Comparison of ENCODE assay signal across 8 cellular contexts in the genomic region with DNA sequence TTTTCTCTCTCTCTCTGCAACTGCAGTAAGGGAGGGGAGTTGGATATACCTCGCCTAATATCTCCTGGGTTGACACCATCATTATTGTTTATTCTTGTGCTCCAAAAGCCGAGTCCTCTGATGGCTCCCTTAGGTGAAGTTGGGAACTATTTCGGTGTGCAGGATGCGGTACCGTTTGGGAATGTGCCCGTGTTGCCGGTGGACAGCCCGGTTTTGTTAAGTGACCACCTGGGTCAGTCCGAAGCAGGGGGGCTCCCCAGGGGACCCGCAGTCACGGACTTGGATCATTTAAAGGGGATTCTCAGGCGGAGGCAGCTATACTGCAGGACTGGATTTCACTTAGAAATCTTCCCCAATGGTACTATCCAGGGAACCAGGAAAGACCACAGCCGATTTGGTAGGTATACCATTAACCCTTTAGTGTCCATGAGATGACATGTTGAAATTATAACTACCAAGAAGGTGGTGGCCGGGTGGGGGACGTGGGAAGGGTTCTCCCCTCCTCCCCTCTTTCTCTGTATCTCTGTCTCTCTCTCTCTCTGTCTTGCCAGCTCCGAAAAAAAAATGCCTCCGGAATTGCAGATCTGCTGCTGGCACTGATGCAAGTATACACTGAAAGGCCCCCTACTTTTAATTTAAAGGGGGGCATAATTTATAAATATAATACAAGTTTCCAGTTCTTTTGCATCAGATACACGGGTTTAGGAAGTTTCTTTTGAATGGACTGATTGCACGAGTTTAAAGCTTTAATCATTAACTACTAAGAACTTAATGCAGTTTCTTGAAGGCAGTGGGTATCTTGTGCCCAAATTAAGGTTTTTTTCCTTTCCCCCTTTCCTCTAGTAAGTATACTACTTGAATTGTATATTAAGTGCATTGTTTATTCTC. TPM values are rescaled to one million over a fixed set of nuclear protein-coding genes. Genes with fewer than 3 reads are reported as not detected.
DNase-seq lines count a peak whose midpoint lies in the region; TF ChIP-seq lines count a peak whose summit lies in the region.

No MANE protein-coding gene starts in this region.

- H3K27ac ChIP-seq in SU-DHL-6 (ENCODE audit: low read depth, low read length) (no peak overlapping the region), stomach (no peak overlapping the region)

- no peak for TF ChIP-seq EP300 in stomach (IDR thresholded peaks at IDR 0.05)

- no peak for TF ChIP-seq POLR2A in stomach (IDR thresholded peaks at IDR 0.05)

- TF ChIP-seq CTCF in SU-DHL-6 (IDR thresholded peaks at IDR 0.05; ENCODE audit: insufficient read depth, low read length, poor library complexity, severe bottlenecking) (no peak), stomach (IDR thresholded peaks at IDR 0.05) (no peak)

- H2AFZ ChIP-seq in SU-DHL-6 (ENCODE audit: low read depth, low read length, severe bottlenecking) = no peak overlapping the region

- peak overlapping the region; percentile 64 for H3K4me2 ChIP-seq in SU-DHL-6 (ENCODE audit: low read depth, low read length, poor library complexity, severe bottlenecking)

- H3K4me3 ChIP-seq in SU-DHL-6 (ENCODE audit: insufficient read depth, low read length, poor library complexity, severe bottlenecking) = peak overlapping the region; percentile 53
- H3K4me3 ChIP-seq in iPS-18c (ENCODE audit: insufficient read depth, low read depth, low read length) = peak overlapping the region; percentile 76
- peak overlapping the region; percentile 56 to 91 (median 72) for H3K4me3 ChIP-seq in stomach

- no peaks in the 10 kb centered on the region for H3K36me3 ChIP-seq in SU-DHL-6 (ENCODE audit: low read length)
- no peaks in the 10 kb centered on the region for H3K36me3 ChIP-seq in stomach

- DNase-seq in activated T-cell treated with anti-CD3 and anti-CD28 coated beads, Interleukin-2, amount 50 U/mL, for 1 hour = peak; percentile 25
- DNase-seq in activated T-cell treated with anti-CD3 and anti-CD28 coated beads for 4 hours = no peak
- DNase-seq in stomach = no peak
- no peak for DNase-seq in effector CD8-positive, alpha-beta T cell (lab: John Stamatoyannopoulos, UW)
- DNase-seq in posterior vena cava (ENCODE audit: low spot score) = no peak
- DNase-seq in NCI-H2227 treated with DMSO at 0.1 percent for 48 hours (lab: John Stamatoyannopoulos, UW) = no peak

- H3F3A ChIP-seq in SU-DHL-6 (ENCODE audit: insufficient read depth) = peaks cover 7% of the 10 kb centered on the region; the same call in 1 of the 2 replicates

- H3K27me3 ChIP-seq in SU-DHL-6 (ENCODE audit: low read length) (no peaks in the 10 kb centered on the region; the same call in 1 of the 2 replicates), stomach (peaks cover 3 to 96% (median 56%) of the 10 kb centered on the region in 3 donors)

- no peak overlapping the region for H3K9ac ChIP-seq in SU-DHL-6 (ENCODE audit: low read length)

- intact Hi-C loops in stomach (cut with DNase I; ENCODE audit: low total_unique reads) (no loop called here), posterior vena cava (cut with DNase I) (no loop called here)

- WGBS in stomach, 5 donors = 1 to 4% (median 2%) methylated on average over 18 to 19 of the region's 19 CpGs

- H3K9me3 ChIP-seq in SU-DHL-6 (ENCODE audit: insufficient read depth, low read length) (no peaks in the 10 kb centered on the region), iPS-18c (ENCODE audit: control insufficient read depth, insufficient read depth, low read length) (no peaks in the 10 kb centered on the region), stomach (no peaks in the 10 kb centered on the region)

- no peaks in the 10 kb centered on the region for H3K79me2 ChIP-seq in SU-DHL-6 (ENCODE audit: insufficient read depth, low read length)

- no peaks in the 10 kb centered on the region for H3K9me2 ChIP-seq in SU-DHL-6 (replicated peaks; ENCODE audit: insufficient read depth, low read length)

- no peaks in the 10 kb centered on the region for H4K20me1 ChIP-seq in SU-DHL-6 (ENCODE audit: low read depth, low read length)

- H3K4me1 ChIP-seq in stomach = peaks cover 52 to 76% (median 74%) of the 10 kb centered on the region in 4 donors

RNA-seq across cellular contexts. Expression of a gene that starts 1.2 kb away (rescaled TPM):
- total RNA-seq in stomach (1 to 10 TPM in 1 of 5 donors, under 1 TPM in 2, not detected in 2; 0.14 to 2.2 (median 0.29) TPM), posterior vena cava (1 to 10 TPM in 1 of 2 donors, under 1 TPM in 1; 0.90 to 3.1 TPM)
- polyA plus RNA-seq in stomach = under 1 TPM; 0.20 to 0.61 (median 0.25) TPM
